Comparison of ENCODE assay signal across 15 cellular contexts in genomic region chr5:168401226-168401625, GRCh38.
"Had no signal": no experiment of that assay in that cellular context is flagged by ENCODE, and none has a peak within 500 bp of the region (broad histone marks: within the 10 kb centered on the region; RNA-seq: fewer than 3 reads in every experiment).

No MANE protein-coding gene starts in this region.

- H3K27ac Mint-ChIP-seq: activated naive CD8-positive, alpha-beta T cell; natural killer cell treated with Interleukin-12 subunit alpha and Interleukin-12 subunit beta and Interleukin-15 and Interleukin-18, amount 100 ng/mL, for 72 hours; T-helper 17 cell had no signal

- H3K36me3 Mint-ChIP-seq: activated naive CD8-positive, alpha-beta T cell; natural killer cell treated with Interleukin-12 subunit alpha and Interleukin-12 subunit beta and Interleukin-15 and Interleukin-18, amount 100 ng/mL, for 72 hours had no signal

- H3K9me3 Mint-ChIP-seq: effector memory CD8-positive, alpha-beta T cell; natural killer cell treated with Interleukin-12 subunit alpha and Interleukin-12 subunit beta and Interleukin-15 and Interleukin-18, amount 100 ng/mL, for 72 hours had no signal

- H3K4me1 ChIP-seq: transverse colon had no signal

- H3K4me3 Mint-ChIP-seq: activated naive CD8-positive, alpha-beta T cell; effector memory CD8-positive, alpha-beta T cell; natural killer cell treated with Interleukin-12 subunit alpha and Interleukin-12 subunit beta and Interleukin-15 and Interleukin-18, amount 100 ng/mL, for 72 hours; T-helper 17 cell had no signal

- H3K36me3 ChIP-seq: cardiac muscle cell, neutrophil, transverse colon had no signal

- DNase-seq: activated CD4-positive, alpha-beta T cell treated with anti-CD3 and anti-CD28 coated beads, Interleukin-2, amount 50 U/mL, for 4 hours; dermis blood vessel endothelial cell; effector memory CD8-positive, alpha-beta T cell; foreskin melanocyte; glutamatergic neuron; retina; stimulated activated CD4-positive, alpha-beta T cell treated with anti-CD3 and anti-CD28 coated beads, Interleukin-1b, Interleukin-23, amount 100 ng/mL, for 48 hours; stimulated activated naive CD8-positive, alpha-beta T cell treated with anti-CD3 and anti-CD28 coated beads, Interleukin-15, Interleukin-2, amounts not matched to agents 100 U/mL and 50 U/mL, for 24 hours; substantia nigra; T-helper 17 cell; transverse colon had no signal

- H3K9me3 ChIP-seq: neutrophil, transverse colon had no signal

- H3K4me1 Mint-ChIP-seq: T-helper 17 cell had no signal

- H3K27ac ChIP-seq: cardiac muscle cell, neutrophil, transverse colon had no signal

- H3K27me3 ChIP-seq: cardiac muscle cell, neutrophil, transverse colon had no signal

- H3K4me3 ChIP-seq: cardiac muscle cell, transverse colon had no signal

- H3K27me3 Mint-ChIP-seq: T-helper 17 cell had no signal

- ATAC-seq: effector memory CD8-positive, alpha-beta T cell; natural killer cell treated with Interleukin-12 subunit alpha and Interleukin-12 subunit beta and Interleukin-15 and Interleukin-18, amount 100 ng/mL, for 72 hours; stimulated activated naive CD8-positive, alpha-beta T cell treated with anti-CD3 and anti-CD28 coated beads, Interleukin-15, Interleukin-2, amounts not matched to agents 100 U/mL and 50 U/mL, for 24 hours; T-helper 17 cell had no signal
